ENCODE assay signal across 25 cellular contexts in the genomic region with DNA sequence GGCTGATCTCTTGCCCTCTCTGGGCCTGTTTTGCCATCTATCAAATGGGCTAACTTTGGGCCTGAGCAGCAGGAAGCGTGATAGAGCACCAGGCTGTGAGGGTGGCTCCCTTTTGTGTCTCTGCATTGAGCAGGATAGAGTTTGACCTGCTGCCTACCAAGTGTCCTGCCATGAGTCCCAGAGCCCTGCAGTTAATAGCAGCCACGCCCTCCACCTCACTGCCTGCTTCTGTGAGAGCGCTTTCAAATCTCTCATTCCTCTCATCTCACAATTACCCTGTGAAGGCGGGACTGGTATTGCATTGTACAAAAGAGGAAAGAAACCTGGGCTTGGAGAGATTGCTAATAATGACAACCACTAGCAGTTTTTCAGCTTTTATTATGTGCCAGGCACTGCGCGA. TPM values are rescaled to one million over a fixed set of nuclear protein-coding genes. Genes with fewer than 3 reads are reported as not detected.
DNase-seq lines count a peak whose midpoint lies in the region; ATAC-seq, FAIRE-seq and TF ChIP-seq lines count a peak whose summit lies in the region.
"Had no signal": no experiment of that assay in that cellular context is flagged by ENCODE, and none has a peak within 500 bp of the region (broad histone marks: within the 10 kb centered on the region; RNA-seq: fewer than 3 reads in every experiment).

No MANE protein-coding gene starts in this region.

- no peak overlapping the region for H3K4me3 Mint-ChIP-seq in brain
- H3K4me3 Mint-ChIP-seq in activated T-cell treated with anti-CD3 and anti-CD28 coated beads, Interleukin-2, amount 50 U/mL, for 72 hours: no peak overlapping the region
- H3K4me3 Mint-ChIP-seq: activated CD4-positive, alpha-beta T cell treated with anti-CD3 and anti-CD28 coated beads, Interleukin-2, amount 10 ng/mL, durations not matched to agents 24 days and 14 days; activated naive CD4-positive, alpha-beta T cell treated with anti-CD3 and anti-CD28 coated beads, Interleukin-2, amount 10 ng/mL, durations not matched to agents 7 days and 5 days; activated T-helper 1 cell treated with anti-CD3 and anti-CD28 coated beads, Interleukin-12 subunit alpha, Interleukin-12 subunit beta, Interleukin-2, Interleukin-4 antibody, amounts not matched to agents 30 ng/mL and 10 ng/mL and 1 ng/mL, durations not matched to agents 14 hours and 24 hours and 36 hours; CD14-positive monocyte; dendritic cell treated with granulocyte-macrophage colony-stimulating factor and Interleukin-4, amounts not matched to agents 40 ng/mL and 50 ng/mL, for 4 days; natural killer cell; T-helper 17 cell had no signal

- DNase-seq in HAP-1 (ENCODE audit: low spot score in 2 of 2) (peak; percentile 63 to 69), LoVo (ENCODE audit: low spot score) (peak; percentile 39), mucosa of descending colon (peak; percentile 81 to 90 (median 82)), germinal center (ENCODE audit: low spot score) (no peak), urothelium cell line (ENCODE audit: low spot score) (no peak)
- no peak for DNase-seq in activated T-cell treated with anti-CD3 and anti-CD28 coated beads, Interleukin-2, amount 50 U/mL, for 72 hours
- DNase-seq: activated CD4-positive, alpha-beta T cell treated with anti-CD3 and anti-CD28 coated beads, Interleukin-2, amount 10 ng/mL, durations not matched to agents 24 days and 14 days; activated naive CD4-positive, alpha-beta T cell treated with anti-CD3 and anti-CD28 coated beads, Interleukin-2, amount 10 ng/mL, durations not matched to agents 7 days and 5 days; amygdala; kidney glomerular epithelial cell; natural killer cell; NCI-H1092; NCI-H2029 treated with DMSO at 0.1 percent for 48 hours; NCI-H446; stimulated activated naive CD8-positive, alpha-beta T cell treated with anti-CD3 and anti-CD28 coated beads, Interleukin-15, Interleukin-2, amounts not matched to agents 100 U/mL and 50 U/mL, for 24 hours; T-helper 17 cell had no signal

- intact Hi-C loops in mucosa of descending colon (cut with DNase I, micrococcal nuclease): no loop called here

- ATAC-seq in mucosa of descending colon: peak; percentile 74
- ATAC-seq in GM18868 (IDR thresholded peaks at IDR 0.05; ENCODE audit: unreplicated experiment): no peak
- ATAC-seq in activated T-cell treated with anti-CD3 and anti-CD28 coated beads, Interleukin-2, amount 50 U/mL, for 72 hours (replicated peaks in 1 of 2): no peak
- ATAC-seq: HepG2; natural killer cell; Panc1; pancreas; stimulated activated naive CD8-positive, alpha-beta T cell treated with anti-CD3 and anti-CD28 coated beads, Interleukin-15, Interleukin-2, amounts not matched to agents 100 U/mL and 50 U/mL, for 24 hours; T-helper 17 cell had no signal

- FAIRE-seq in urothelium cell line (lab: Jason Lieb, UNC): no peak
- FAIRE-seq: GM19239, HepG2, pancreas had no signal

- H3K4me1 Mint-ChIP-seq in brain: peaks cover 89% of the 10 kb centered on the region
- H3K4me1 Mint-ChIP-seq in activated T-cell treated with anti-CD3 and anti-CD28 coated beads, Interleukin-2, amount 50 U/mL, for 72 hours (ENCODE audit: low read depth): no peaks in the 10 kb centered on the region
- H3K4me1 Mint-ChIP-seq: activated CD4-positive, alpha-beta T cell treated with anti-CD3 and anti-CD28 coated beads, Interleukin-2, amount 10 ng/mL, durations not matched to agents 24 days and 14 days; activated naive CD4-positive, alpha-beta T cell treated with anti-CD3 and anti-CD28 coated beads, Interleukin-2, amount 10 ng/mL, durations not matched to agents 7 days and 5 days; CD14-positive monocyte; natural killer cell; T-helper 17 cell had no signal

- H3K27me3 ChIP-seq in HAP-1 (ENCODE audit: low read depth): no peaks in the 10 kb centered on the region
- H3K27me3 ChIP-seq: pancreas had no signal

- TF ChIP-seq CTCF in brain (conservative IDR thresholded peaks at IDR 0.05) (no peak), mucosa of descending colon (IDR thresholded peaks at IDR 0.05) (no peak)

- H3K9me3 Mint-ChIP-seq in brain: peaks cover 0 to 2% (median 0%) of the 10 kb centered on the region in 5 experiments
- H3K9me3 Mint-ChIP-seq in activated T-cell treated with anti-CD3 and anti-CD28 coated beads, Interleukin-2, amount 50 U/mL, for 72 hours: no peaks in the 10 kb centered on the region
- H3K9me3 Mint-ChIP-seq: activated CD4-positive, alpha-beta T cell treated with anti-CD3 and anti-CD28 coated beads, Interleukin-2, amount 10 ng/mL, durations not matched to agents 24 days and 14 days; activated naive CD4-positive, alpha-beta T cell treated with anti-CD3 and anti-CD28 coated beads, Interleukin-2, amount 10 ng/mL, durations not matched to agents 7 days and 5 days; activated T-helper 1 cell treated with anti-CD3 and anti-CD28 coated beads, Interleukin-12 subunit alpha, Interleukin-12 subunit beta, Interleukin-2, Interleukin-4 antibody, amounts not matched to agents 30 ng/mL and 10 ng/mL and 1 ng/mL, durations not matched to agents 14 hours and 24 hours and 36 hours; CD14-positive monocyte; dendritic cell treated with granulocyte-macrophage colony-stimulating factor and Interleukin-4, amounts not matched to agents 40 ng/mL and 50 ng/mL, for 4 days; natural killer cell had no signal

- H3K4me3 ChIP-seq in HAP-1 (no peak overlapping the region), mucosa of descending colon (no peak overlapping the region)
- H3K4me3 ChIP-seq: pancreas had no signal

- H3K4me1 ChIP-seq in HAP-1 (peaks cover 23% of the 10 kb centered on the region), mucosa of descending colon (ENCODE audit: low read depth) (peaks cover 57% of the 10 kb centered on the region)
- H3K4me1 ChIP-seq: pancreas had no signal

- no peaks in the 10 kb centered on the region for H3K36me3 Mint-ChIP-seq in brain
- no peaks in the 10 kb centered on the region for H3K36me3 Mint-ChIP-seq in activated T-cell treated with anti-CD3 and anti-CD28 coated beads, Interleukin-2, amount 50 U/mL, for 72 hours (ENCODE audit: insufficient read depth in 2 of 2)
- H3K36me3 Mint-ChIP-seq: activated naive CD4-positive, alpha-beta T cell treated with anti-CD3 and anti-CD28 coated beads, Interleukin-2, amount 10 ng/mL, durations not matched to agents 7 days and 5 days; CD14-positive monocyte; natural killer cell had no signal

- H3K36me3 ChIP-seq in HAP-1 (replicated peaks): no peaks in the 10 kb centered on the region
- H3K36me3 ChIP-seq in mucosa of descending colon (ENCODE audit: low read depth): no peaks in the 10 kb centered on the region
- H3K36me3 ChIP-seq: pancreas had no signal

- H3K27ac Mint-ChIP-seq in brain: peak overlapping the region; percentile 36 to 77 (median 56)
- H3K27ac Mint-ChIP-seq in activated T-cell treated with anti-CD3 and anti-CD28 coated beads, Interleukin-2, amount 50 U/mL, for 72 hours: no peak overlapping the region
- H3K27ac Mint-ChIP-seq: activated CD4-positive, alpha-beta T cell treated with anti-CD3 and anti-CD28 coated beads, Interleukin-2, amount 10 ng/mL, durations not matched to agents 24 days and 14 days; activated naive CD4-positive, alpha-beta T cell treated with anti-CD3 and anti-CD28 coated beads, Interleukin-2, amount 10 ng/mL, durations not matched to agents 7 days and 5 days; activated T-helper 1 cell treated with anti-CD3 and anti-CD28 coated beads, Interleukin-12 subunit alpha, Interleukin-12 subunit beta, Interleukin-2, Interleukin-4 antibody, amounts not matched to agents 30 ng/mL and 10 ng/mL and 1 ng/mL, durations not matched to agents 14 hours and 24 hours and 36 hours; CD14-positive monocyte; dendritic cell treated with granulocyte-macrophage colony-stimulating factor and Interleukin-4, amounts not matched to agents 40 ng/mL and 50 ng/mL, for 4 days; natural killer cell; T-helper 17 cell had no signal

- in situ Hi-C loops in HAP-1 (cut with MboI; ENCODE audit: low sequenced_read_pairs): no loop called here

- H3K9me3 ChIP-seq in HAP-1: no peaks in the 10 kb centered on the region
- H3K9me3 ChIP-seq in mucosa of descending colon: no peaks in the 10 kb centered on the region
- H3K9me3 ChIP-seq: pancreas had no signal

- H3K27me3 Mint-ChIP-seq in brain: no peaks in the 10 kb centered on the region
- H3K27me3 Mint-ChIP-seq in activated T-cell treated with anti-CD3 and anti-CD28 coated beads, Interleukin-2, amount 50 U/mL, for 72 hours (ENCODE audit: low read depth): no peaks in the 10 kb centered on the region

RNA-seq across cellular contexts. Expression of gene UNC5B, which starts 39.8 kb away (rescaled TPM):
- polyA plus RNA-seq in brain (ENCODE audit: insufficient read depth, low read depth, low replicate concordance): 31.8 TPM
- total RNA-seq in mucosa of descending colon: 10 to 100 TPM; 11.0 to 17.4 (median 11.4) TPM
- total RNA-seq in activated T-cell treated with anti-CD3 and anti-CD28 coated beads, Interleukin-2, amount 50 U/mL, for 72 hours: under 1 TPM; 0.05 to 0.12 TPM
- total RNA-seq: T-helper 17 cell had no signal

Comparison
In these comparisons a context has a peak if more than half of its experiments do, and no peak if none do; other contexts are left out.
1. DNase-seq: peak in HAP-1 (2 of 2), LoVo (single experiment) and mucosa of descending colon (3 of 3); none in germinal center (single experiment), urothelium cell line (single experiment) and activated T-cell treated with anti-CD3 and anti-CD28 coated beads, Interleukin-2, amount 50 U/mL, for 72 hours (0 of 2).
2. RNA of gene UNC5B, which starts 39.8 kb away (total RNA-seq): 11.0 to 17.4 TPM in mucosa of descending colon; 0.05 to 0.12 TPM in activated T-cell treated with anti-CD3 and anti-CD28 coated beads, Interleukin-2, amount 50 U/mL, for 72 hours; every median in the first group is over 10 times any median in the second.